Comparison of ENCODE assay signal across 26 cellular contexts in genomic region chr5:179132586-179133355, GRCh38.
DNase-seq lines count a peak whose midpoint lies in the region; ATAC-seq and TF ChIP-seq lines count a peak whose summit lies in the region.
"Had no signal": no experiment of that assay in that cellular context is flagged by ENCODE, and none has a peak within 500 bp of the region (broad histone marks: within the 10 kb centered on the region; RNA-seq: fewer than 3 reads in every experiment).

No MANE protein-coding gene starts in this region.

- dilution Hi-C loops in IMR-90 (cut with HindIII; ENCODE audit: low sequenced_read_pairs, unreplicated experiment), result no loop called here

- no peaks in the 10 kb centered on the region for H3K9me3 ChIP-seq in IMR-90 (ENCODE audit: control insufficient read depth, insufficient read depth, low read length)
- H3K9me3 ChIP-seq in neural progenitor cell (ENCODE audit: low read depth), result no peaks in the 10 kb centered on the region
- H3K9me3 ChIP-seq in left lung, result no peaks in the 10 kb centered on the region
- H3K9me3 ChIP-seq in CD4-positive, alpha-beta T cell (ENCODE audit: control insufficient read depth, low read length), result no peaks in the 10 kb centered on the region
- H3K9me3 ChIP-seq: gastroesophageal sphincter, prostate gland, upper lobe of left lung had no signal

- H3K27ac Mint-ChIP-seq in endothelial cell (ENCODE audit: unreplicated experiment) (no peak overlapping the region), neural progenitor cell (peak overlapping the region; percentile 93)
- no peak overlapping the region for H3K27ac Mint-ChIP-seq in CD4-positive, alpha-beta T cell
- H3K27ac Mint-ChIP-seq: activated CD4-positive, alpha-beta memory T cell treated with anti-CD3 and anti-CD28 coated beads, Interleukin-2, amount 10 ng/mL, durations not matched to agents 7 days and 5 days; activated naive CD4-positive, alpha-beta T cell treated with anti-CD3 and anti-CD28 coated beads, Interleukin-2, amount 10 ng/mL, durations not matched to agents 7 days and 5 days; B cell; brain; stimulated activated memory B cell treated with anti-CD40 and anti-IgM and Interleukin-4, amounts not matched to agents 10 μg/mL and 1 μg/mL and 100 μg/mL, for 72 hours had no signal

- peak overlapping the region; percentile 56 for H2AFZ ChIP-seq in IMR-90 (replicated peaks; ENCODE audit: low read length, poor library complexity)
- H2AFZ ChIP-seq in neural progenitor cell (replicated peaks), result no peak overlapping the region

- no peak overlapping the region for H3K18ac ChIP-seq in IMR-90 (ENCODE audit: low read depth, low read length)

- 73% methylated on average over 3 of the region's 23 CpGs; no CpG with 5 or more reads in 1 of the 2 experiments for WGBS in IMR-90 (ENCODE audit: extremely low coverage in 2 of 2, insufficient read length in 1 of 2), 2 experiments

- H3K36me3 ChIP-seq in IMR-90 (ENCODE audit: control insufficient read depth, insufficient read depth, low read length) (peaks cover 42% of the 10 kb centered on the region), neural progenitor cell (no peaks in the 10 kb centered on the region), left lung (peaks cover 0 to 22% of the 10 kb centered on the region in 2 donors)
- H3K36me3 ChIP-seq: Peyer's patch, prostate gland had no signal

- CTCF ChIA-PET in IMR-90 (lab: Yijun Ruan, JAX), result no interaction called here
- CTCF ChIA-PET in CD4-positive, alpha-beta T cell (lab: Charles Lee), result interaction anchor here (0.7 kb wide), 1 partner anchor 35 kb away, joined by 3 read pairs; no protein-coding TSS in a partner anchor

- H3K4me2 ChIP-seq in IMR-90 (ENCODE audit: low read depth, low read length) (no peak overlapping the region), neural progenitor cell (no peak overlapping the region)

- no peaks in the 10 kb centered on the region for H3K79me2 ChIP-seq in neural progenitor cell (ENCODE audit: low read depth)

- peak; percentile 81 for ATAC-seq in IMR-90 (ENCODE audit: low read depth)
- no peak for ATAC-seq in GM19328 (IDR thresholded peaks at IDR 0.05; ENCODE audit: unreplicated experiment)
- ATAC-seq in left lung, result no peak
- no peak for ATAC-seq in CD4-positive, alpha-beta T cell (ENCODE audit: poor library complexity)
- ATAC-seq: gastroesophageal sphincter; left colon; stimulated activated memory B cell treated with anti-CD40 and anti-IgM and Interleukin-4, amounts not matched to agents 10 μg/mL and 1 μg/mL and 100 μg/mL, for 72 hours had no signal

- no peak overlapping the region for H2BK5ac ChIP-seq in IMR-90 (ENCODE audit: low read depth, low read length, poor library complexity, severe bottlenecking)

- H3K27ac ChIP-seq in IMR-90 (ENCODE audit: insufficient read depth, low read length) (no peak overlapping the region), neural progenitor cell (no peak overlapping the region), left lung (no peak overlapping the region)
- no peak overlapping the region for H3K27ac ChIP-seq in CD4-positive, alpha-beta T cell (ENCODE audit: low read depth, low read length)
- H3K27ac ChIP-seq: gastroesophageal sphincter, Peyer's patch, prostate gland, upper lobe of left lung had no signal

- H2BK20ac ChIP-seq in IMR-90 (ENCODE audit: low read depth, low read length), result no peak overlapping the region

- H3K9me1 ChIP-seq in IMR-90 (ENCODE audit: insufficient read depth, low read length), result no peaks in the 10 kb centered on the region

- TF ChIP-seq CTCF in IMR-90 (conservative IDR thresholded peaks at IDR 0.05; ENCODE audit: low read depth, low read length) (no peak), endothelial cell (IDR thresholded peaks at IDR 0.05; ENCODE audit: unreplicated experiment) (no peak), neural progenitor cell (IDR thresholded peaks at IDR 0.05) (no peak), left lung (IDR thresholded peaks at IDR 0.05) (no peak)
- no peak for TF ChIP-seq CTCF in CD4-positive, alpha-beta T cell (IDR thresholded peaks at IDR 0.05)

- H3K4ac ChIP-seq in IMR-90 (ENCODE audit: low read depth, low read length), result no peak overlapping the region

- H4K91ac ChIP-seq in IMR-90 (ENCODE audit: insufficient read depth, low read depth, low read length), result no peak overlapping the region

- no peak overlapping the region for H4K5ac ChIP-seq in IMR-90 (ENCODE audit: low read depth, low read length)

- H3K27me3 ChIP-seq in IMR-90 (ENCODE audit: control insufficient read depth, insufficient read depth, low read length) (no peaks in the 10 kb centered on the region), neural progenitor cell (no peaks in the 10 kb centered on the region), left lung (peaks cover 0 to 9% of the 10 kb centered on the region in 2 donors)
- H3K27me3 ChIP-seq in CD4-positive, alpha-beta T cell (ENCODE audit: control insufficient read depth, insufficient read depth, low read length), result no peaks in the 10 kb centered on the region
- H3K27me3 ChIP-seq: gastroesophageal sphincter, Peyer's patch, upper lobe of left lung had no signal

- H3K36me3 Mint-ChIP-seq in endothelial cell (ENCODE audit: low read depth, unreplicated experiment) (peaks cover 13% of the 10 kb centered on the region), neural progenitor cell (peaks cover 6% of the 10 kb centered on the region)
- no peaks in the 10 kb centered on the region for H3K36me3 Mint-ChIP-seq in CD4-positive, alpha-beta T cell (ENCODE audit: low read depth)
- H3K36me3 Mint-ChIP-seq: activated naive CD4-positive, alpha-beta T cell treated with anti-CD3 and anti-CD28 coated beads, Interleukin-2, amount 10 ng/mL, durations not matched to agents 7 days and 5 days; stimulated activated memory B cell treated with anti-CD40 and anti-IgM and Interleukin-4, amounts not matched to agents 10 μg/mL and 1 μg/mL and 100 μg/mL, for 72 hours had no signal

- H2BK15ac ChIP-seq in IMR-90 (ENCODE audit: low read depth, low read length), result no peak overlapping the region

- no peaks in the 10 kb centered on the region for H3K4me1 Mint-ChIP-seq in endothelial cell (ENCODE audit: unreplicated experiment)
- no peaks in the 10 kb centered on the region for H3K4me1 Mint-ChIP-seq in neural progenitor cell
- H3K4me1 Mint-ChIP-seq in CD4-positive, alpha-beta T cell (ENCODE audit: low read depth), result no peaks in the 10 kb centered on the region
- H3K4me1 Mint-ChIP-seq: activated CD4-positive, alpha-beta memory T cell treated with anti-CD3 and anti-CD28 coated beads, Interleukin-2, amount 10 ng/mL, durations not matched to agents 7 days and 5 days; activated naive CD4-positive, alpha-beta T cell treated with anti-CD3 and anti-CD28 coated beads, Interleukin-2, amount 10 ng/mL, durations not matched to agents 7 days and 5 days; B cell; brain; stimulated activated memory B cell treated with anti-CD40 and anti-IgM and Interleukin-4, amounts not matched to agents 10 μg/mL and 1 μg/mL and 100 μg/mL, for 72 hours had no signal

- H2AK9ac ChIP-seq in IMR-90 (replicated peaks; ENCODE audit: low read depth, low read length, poor library complexity), result peak overlapping the region; percentile 58

- H3K9me3 Mint-ChIP-seq in endothelial cell (ENCODE audit: unreplicated experiment), result peaks cover 5% of the 10 kb centered on the region
- peaks cover 19% of the 10 kb centered on the region for H3K9me3 Mint-ChIP-seq in neural progenitor cell
- no peaks in the 10 kb centered on the region for H3K9me3 Mint-ChIP-seq in CD4-positive, alpha-beta T cell

- H4K20me1 ChIP-seq in IMR-90 (ENCODE audit: insufficient read depth, low read length) (no peaks in the 10 kb centered on the region), neural progenitor cell (ENCODE audit: low read depth) (no peaks in the 10 kb centered on the region)

- H3K79me1 ChIP-seq in IMR-90 (ENCODE audit: low read depth in 1 of 2, low read length in 2 of 2), result no peaks in the 10 kb centered on the region

- no peak for TF ChIP-seq RAD21 in IMR-90 (IDR thresholded peaks at IDR 0.05; ENCODE audit: low read length)

- no TSS peak for BruUV-seq in IMR-90 (replicated peaks; lab: Mats Ljungman, UMichigan)

- no peak overlapping the region for H2BK120ac ChIP-seq in IMR-90 (ENCODE audit: low read depth, low read length)

- no peaks in the 10 kb centered on the region for H3F3A ChIP-seq in neural progenitor cell (ENCODE audit: low read depth)

- H3K9ac ChIP-seq in IMR-90 (ENCODE audit: low read depth, low read length) (no peak overlapping the region), neural progenitor cell (no peak overlapping the region)

- H4K8ac ChIP-seq in IMR-90 (ENCODE audit: low read depth in 2 of 2, low read length in 2 of 2), result no peak overlapping the region

- DNase-seq in EL (peak; percentile 17), IMR-90 (peak; percentile 43), endothelial cell (ENCODE audit: low spot score) (no peak), neural progenitor cell (ENCODE audit: low spot score) (no peak), mucosa of gallbladder (ENCODE audit: low spot score) (no peak), left lung (no peak)
- DNase-seq in CD4-positive, alpha-beta T cell, result no peak
- DNase-seq: ACHN; activated CD4-positive, alpha-beta memory T cell treated with anti-CD3 and anti-CD28 coated beads, Interleukin-2, amount 10 ng/mL, durations not matched to agents 7 days and 5 days; activated CD8-positive, alpha-beta memory T cell treated with anti-CD3 and anti-CD28 coated beads, Interleukin-2, amount 50 U/mL, for 48 hours; activated naive CD4-positive, alpha-beta T cell treated with anti-CD3 and anti-CD28 coated beads, Interleukin-2, amount 10 ng/mL, durations not matched to agents 7 days and 5 days; amniotic stem cell; HCEC 1CT; hypothalamus; NCI-H2029 treated with DMSO at 0.1 percent for 48 hours; NCI-H226; Peyer's patch; SIG-M5 had no signal

- intact Hi-C loops in IMR-90 (cut with micrococcal nuclease), result no loop called here
- intact Hi-C loops in left lung (cut with DNase I), result no loop called here
- intact Hi-C loops in CD4-positive, alpha-beta T cell (cut with DNase I, micrococcal nuclease), result no loop called here

- no peak overlapping the region for H3K56ac ChIP-seq in IMR-90 (ENCODE audit: extremely low read depth, insufficient read depth, low read length)

- H3K4me1 ChIP-seq in IMR-90 (ENCODE audit: control insufficient read depth, insufficient read depth, low read length) (no peaks in the 10 kb centered on the region), neural progenitor cell (no peaks in the 10 kb centered on the region), left lung (no peaks in the 10 kb centered on the region)
- H3K4me1 ChIP-seq: gastroesophageal sphincter, Peyer's patch, prostate gland, upper lobe of left lung had no signal

- peaks cover 10% of the 10 kb centered on the region for H3K27me3 Mint-ChIP-seq in endothelial cell (ENCODE audit: unreplicated experiment)
- H3K27me3 Mint-ChIP-seq in neural progenitor cell (ENCODE audit: insufficient read depth, low read depth), result peaks cover 7% of the 10 kb centered on the region
- no peaks in the 10 kb centered on the region for H3K27me3 Mint-ChIP-seq in CD4-positive, alpha-beta T cell
- H3K27me3 Mint-ChIP-seq: activated CD4-positive, alpha-beta memory T cell treated with anti-CD3 and anti-CD28 coated beads, Interleukin-2, amount 10 ng/mL, durations not matched to agents 7 days and 5 days; activated naive CD4-positive, alpha-beta T cell treated with anti-CD3 and anti-CD28 coated beads, Interleukin-2, amount 10 ng/mL, durations not matched to agents 7 days and 5 days; B cell; brain had no signal

- no peak overlapping the region for H2AK5ac ChIP-seq in IMR-90 (ENCODE audit: low read depth, low read length)

- no peak for TF ChIP-seq POLR2A in IMR-90 (IDR thresholded peaks at IDR 0.05; ENCODE audit: low read depth, low read length)

- POLR2A ChIA-PET in IMR-90 (lab: Charles Lee; ENCODE audit: unreplicated experiment), result no interaction called here
- POLR2A ChIA-PET in CD4-positive, alpha-beta T cell (lab: Charles Lee), result no interaction called here

- H3K14ac ChIP-seq in IMR-90 (replicated peaks; ENCODE audit: low read depth, low read length), result no peak overlapping the region

- H3K4me3 ChIP-seq in IMR-90 (ENCODE audit: insufficient read depth, low read depth, low read length) (no peak overlapping the region), neural progenitor cell (no peak overlapping the region), left lung (no peak overlapping the region)
- H3K4me3 ChIP-seq: gastroesophageal sphincter, Peyer's patch, prostate gland, upper lobe of left lung had no signal

- in situ Hi-C loops in IMR-90 (cut with MboI; ENCODE audit: low sequenced_read_pairs), result no loop called here

- H3K23ac ChIP-seq in IMR-90 (ENCODE audit: low read depth, low read length), result no peak overlapping the region

- H3K4me3 Mint-ChIP-seq in endothelial cell (ENCODE audit: unreplicated experiment), result peak overlapping the region; percentile 82
- no peak overlapping the region for H3K4me3 Mint-ChIP-seq in neural progenitor cell
- no peak overlapping the region for H3K4me3 Mint-ChIP-seq in CD4-positive, alpha-beta T cell
- H3K4me3 Mint-ChIP-seq: activated CD4-positive, alpha-beta memory T cell treated with anti-CD3 and anti-CD28 coated beads, Interleukin-2, amount 10 ng/mL, durations not matched to agents 7 days and 5 days; activated naive CD4-positive, alpha-beta T cell treated with anti-CD3 and anti-CD28 coated beads, Interleukin-2, amount 10 ng/mL, durations not matched to agents 7 days and 5 days; B cell; brain; stimulated activated memory B cell treated with anti-CD40 and anti-IgM and Interleukin-4, amounts not matched to agents 10 μg/mL and 1 μg/mL and 100 μg/mL, for 72 hours had no signal

Comparison
In these comparisons a context has a peak if more than half of its experiments do, and no peak if none do; other contexts are left out.
1. DNase-seq: peak in EL (single experiment) and IMR-90 (single experiment); none in endothelial cell (single experiment), neural progenitor cell (single experiment), mucosa of gallbladder (single experiment), left lung (0 of 2) and CD4-positive, alpha-beta T cell (0 of 10).